ENCODE assay signal across 11 cellular contexts in genomic region chr1:63868220-63868897, GRCh38.
DNase-seq lines count a peak whose midpoint lies in the region; ATAC-seq lines count a peak whose summit lies in the region.
"Had no signal": no experiment of that assay in that cellular context is flagged by ENCODE, and none has a peak within 500 bp of the region (broad histone marks: within the 10 kb centered on the region; RNA-seq: fewer than 3 reads in every experiment).

No MANE protein-coding gene starts in this region.

- intact Hi-C loops in left ventricle myocardium superior (cut with micrococcal nuclease) = no loop called here

- in situ Hi-C loops in SK-MEL-5 (cut with HindIII; ENCODE audit: low pct_unique_long_range_greater_than_20kb, low sequenced_read_pairs) = no loop called here

- DNase-seq in stimulated activated CD4-positive, alpha-beta T cell treated with anti-CD3 and anti-CD28 coated beads, Interleukin-1b, Interleukin-23, amount 100 ng/mL, for 48 hours = peak; percentile 16
- DNase-seq in stimulated activated CD4-positive, alpha-beta T cell treated with anti-CD3 and anti-CD28 coated beads, Interleukin-2, amount 100 ng/mL, for 24 hours = no peak
- DNase-seq in SK-MEL-5 (ENCODE audit: low read depth, low spot score) (peak; percentile 66), left ventricle myocardium superior (no peak), NCI-H2171 (lab: John Stamatoyannopoulos, UW) (no peak), amniotic stem cell (lab: John Stamatoyannopoulos, UW) (no peak)
- DNase-seq: activated gamma-delta T cell; effector CD8-positive, alpha-beta T cell; KBM-7 had no signal

- ATAC-seq in left ventricle myocardium superior = peak; percentile 47
- no peak for ATAC-seq in GM19467 (IDR thresholded peaks at IDR 0.05; ENCODE audit: unreplicated experiment)
- ATAC-seq in GM21717 (IDR thresholded peaks at IDR 0.05; ENCODE audit: unreplicated experiment) = no peak

Comparison
In these comparisons a context has a peak if more than half of its experiments do, and no peak if none do; other contexts are left out.
1. DNase-seq: peak in stimulated activated CD4-positive, alpha-beta T cell treated with anti-CD3 and anti-CD28 coated beads, Interleukin-1b, Interleukin-23, amount 100 ng/mL, for 48 hours (single experiment) and SK-MEL-5 (single experiment); none in stimulated activated CD4-positive, alpha-beta T cell treated with anti-CD3 and anti-CD28 coated beads, Interleukin-2, amount 100 ng/mL, for 24 hours (0 of 2), left ventricle myocardium superior (single experiment), NCI-H2171 (single experiment) and amniotic stem cell (single experiment).